In the genomic region with DNA sequence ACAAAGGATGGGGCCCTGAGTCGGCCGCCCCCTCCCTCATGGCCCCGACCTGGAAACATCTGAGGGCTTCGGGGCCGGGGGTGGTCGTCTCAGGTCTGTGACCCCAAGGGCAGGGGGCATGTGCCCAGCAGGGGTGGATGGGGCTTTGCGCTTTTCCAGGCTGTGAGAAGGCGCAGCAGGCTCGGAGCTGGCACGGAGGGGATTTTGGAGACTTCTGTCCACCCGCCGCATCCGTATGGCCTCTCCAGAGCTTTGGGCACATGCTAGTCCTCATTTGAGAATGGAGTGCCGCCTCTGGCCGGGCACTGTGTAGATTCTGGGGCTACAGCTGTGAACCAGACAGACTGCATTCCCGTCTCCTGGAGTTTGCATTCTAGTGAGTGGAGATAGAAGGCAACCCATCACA, we compare ENCODE assay signal across 1 cellular context.
TF ChIP-seq lines count a peak whose summit lies in the region.

No MANE protein-coding gene starts in this region.

TF ChIP-seq in GM23338, 12 proteins besides CTCF, POLR2A, EP300 and RAD21 (continued from another document):
- TF ChIP-seq, protein P1, sequence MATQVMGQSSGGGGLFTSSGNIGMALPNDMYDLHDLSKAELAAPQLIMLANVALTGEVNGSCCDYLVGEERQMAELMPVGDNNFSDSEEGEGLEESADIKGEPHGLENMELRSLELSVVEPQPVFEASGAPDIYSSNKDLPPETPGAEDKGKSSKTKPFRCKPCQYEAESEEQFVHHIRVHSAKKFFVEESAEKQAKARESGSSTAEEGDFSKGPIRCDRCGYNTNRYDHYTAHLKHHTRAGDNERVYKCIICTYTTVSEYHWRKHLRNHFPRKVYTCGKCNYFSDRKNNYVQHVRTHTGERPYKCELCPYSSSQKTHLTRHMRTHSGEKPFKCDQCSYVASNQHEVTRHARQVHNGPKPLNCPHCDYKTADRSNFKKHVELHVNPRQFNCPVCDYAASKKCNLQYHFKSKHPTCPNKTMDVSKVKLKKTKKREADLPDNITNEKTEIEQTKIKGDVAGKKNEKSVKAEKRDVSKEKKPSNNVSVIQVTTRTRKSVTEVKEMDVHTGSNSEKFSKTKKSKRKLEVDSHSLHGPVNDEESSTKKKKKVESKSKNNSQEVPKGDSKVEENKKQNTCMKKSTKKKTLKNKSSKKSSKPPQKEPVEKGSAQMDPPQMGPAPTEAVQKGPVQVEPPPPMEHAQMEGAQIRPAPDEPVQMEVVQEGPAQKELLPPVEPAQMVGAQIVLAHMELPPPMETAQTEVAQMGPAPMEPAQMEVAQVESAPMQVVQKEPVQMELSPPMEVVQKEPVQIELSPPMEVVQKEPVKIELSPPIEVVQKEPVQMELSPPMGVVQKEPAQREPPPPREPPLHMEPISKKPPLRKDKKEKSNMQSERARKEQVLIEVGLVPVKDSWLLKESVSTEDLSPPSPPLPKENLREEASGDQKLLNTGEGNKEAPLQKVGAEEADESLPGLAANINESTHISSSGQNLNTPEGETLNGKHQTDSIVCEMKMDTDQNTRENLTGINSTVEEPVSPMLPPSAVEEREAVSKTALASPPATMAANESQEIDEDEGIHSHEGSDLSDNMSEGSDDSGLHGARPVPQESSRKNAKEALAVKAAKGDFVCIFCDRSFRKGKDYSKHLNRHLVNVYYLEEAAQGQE (IDR thresholded peaks at IDR 0.05; ENCODE audit: unreplicated experiment): no peak
- no peak for TF ChIP-seq NANOG (IDR thresholded peaks at IDR 0.05; ENCODE audit: borderline replicate concordance)
- TF ChIP-seq, protein P2, sequence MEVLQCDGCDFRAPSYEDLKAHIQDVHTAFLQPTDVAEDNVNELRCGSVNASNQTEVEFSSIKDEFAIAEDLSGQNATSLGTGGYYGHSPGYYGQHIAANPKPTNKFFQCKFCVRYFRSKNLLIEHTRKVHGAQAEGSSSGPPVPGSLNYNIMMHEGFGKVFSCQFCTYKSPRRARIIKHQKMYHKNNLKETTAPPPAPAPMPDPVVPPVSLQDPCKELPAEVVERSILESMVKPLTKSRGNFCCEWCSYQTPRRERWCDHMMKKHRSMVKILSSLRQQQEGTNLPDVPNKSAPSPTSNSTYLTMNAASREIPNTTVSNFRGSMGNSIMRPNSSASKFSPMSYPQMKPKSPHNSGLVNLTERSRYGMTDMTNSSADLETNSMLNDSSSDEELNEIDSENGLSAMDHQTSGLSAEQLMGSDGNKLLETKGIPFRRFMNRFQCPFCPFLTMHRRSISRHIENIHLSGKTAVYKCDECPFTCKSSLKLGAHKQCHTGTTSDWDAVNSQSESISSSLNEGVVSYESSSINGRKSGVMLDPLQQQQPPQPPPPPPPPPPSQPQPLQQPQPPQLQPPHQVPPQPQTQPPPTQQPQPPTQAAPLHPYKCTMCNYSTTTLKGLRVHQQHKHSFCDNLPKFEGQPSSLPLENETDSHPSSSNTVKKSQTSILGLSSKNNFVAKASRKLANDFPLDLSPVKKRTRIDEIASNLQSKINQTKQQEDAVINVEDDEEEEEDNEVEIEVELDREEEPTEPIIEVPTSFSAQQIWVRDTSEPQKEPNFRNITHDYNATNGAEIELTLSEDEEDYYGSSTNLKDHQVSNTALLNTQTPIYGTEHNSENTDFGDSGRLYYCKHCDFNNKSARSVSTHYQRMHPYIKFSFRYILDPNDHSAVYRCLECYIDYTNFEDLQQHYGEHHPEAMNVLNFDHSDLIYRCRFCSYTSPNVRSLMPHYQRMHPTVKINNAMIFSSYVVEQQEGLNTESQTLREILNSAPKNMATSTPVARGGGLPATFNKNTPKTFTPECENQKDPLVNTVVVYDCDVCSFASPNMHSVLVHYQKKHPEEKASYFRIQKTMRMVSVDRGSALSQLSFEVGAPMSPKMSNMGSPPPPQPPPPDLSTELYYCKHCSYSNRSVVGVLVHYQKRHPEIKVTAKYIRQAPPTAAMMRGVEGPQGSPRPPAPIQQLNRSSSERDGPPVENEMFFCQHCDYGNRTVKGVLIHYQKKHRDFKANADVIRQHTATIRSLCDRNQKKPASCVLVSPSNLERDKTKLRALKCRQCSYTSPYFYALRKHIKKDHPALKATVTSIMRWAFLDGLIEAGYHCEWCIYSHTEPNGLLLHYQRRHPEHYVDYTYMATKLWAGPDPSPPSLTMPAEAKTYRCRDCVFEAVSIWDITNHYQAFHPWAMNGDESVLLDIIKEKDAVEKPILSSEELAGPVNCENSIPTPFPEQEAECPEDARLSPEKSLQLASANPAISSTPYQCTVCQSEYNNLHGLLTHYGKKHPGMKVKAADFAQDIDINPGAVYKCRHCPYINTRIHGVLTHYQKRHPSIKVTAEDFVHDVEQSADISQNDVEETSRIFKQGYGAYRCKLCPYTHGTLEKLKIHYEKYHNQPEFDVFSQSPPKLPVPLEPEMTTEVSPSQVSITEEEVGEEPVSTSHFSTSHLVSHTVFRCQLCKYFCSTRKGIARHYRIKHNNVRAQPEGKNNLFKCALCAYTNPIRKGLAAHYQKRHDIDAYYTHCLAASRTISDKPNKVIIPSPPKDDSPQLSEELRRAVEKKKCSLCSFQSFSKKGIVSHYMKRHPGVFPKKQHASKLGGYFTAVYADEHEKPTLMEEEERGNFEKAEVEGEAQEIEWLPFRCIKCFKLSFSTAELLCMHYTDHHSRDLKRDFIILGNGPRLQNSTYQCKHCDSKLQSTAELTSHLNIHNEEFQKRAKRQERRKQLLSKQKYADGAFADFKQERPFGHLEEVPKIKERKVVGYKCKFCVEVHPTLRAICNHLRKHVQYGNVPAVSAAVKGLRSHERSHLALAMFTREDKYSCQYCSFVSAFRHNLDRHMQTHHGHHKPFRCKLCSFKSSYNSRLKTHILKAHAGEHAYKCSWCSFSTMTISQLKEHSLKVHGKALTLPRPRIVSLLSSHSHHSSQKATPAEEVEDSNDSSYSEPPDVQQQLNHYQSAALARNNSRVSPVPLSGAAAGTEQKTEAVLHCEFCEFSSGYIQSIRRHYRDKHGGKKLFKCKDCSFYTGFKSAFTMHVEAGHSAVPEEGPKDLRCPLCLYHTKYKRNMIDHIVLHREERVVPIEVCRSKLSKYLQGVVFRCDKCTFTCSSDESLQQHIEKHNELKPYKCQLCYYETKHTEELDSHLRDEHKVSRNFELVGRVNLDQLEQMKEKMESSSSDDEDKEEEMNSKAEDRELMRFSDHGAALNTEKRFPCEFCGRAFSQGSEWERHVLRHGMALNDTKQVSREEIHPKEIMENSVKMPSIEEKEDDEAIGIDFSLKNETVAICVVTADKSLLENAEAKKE (CRISPR knock-in tag; IDR thresholded peaks at IDR 0.05): no peak
- TF ChIP-seq EZH2 (IDR thresholded peaks at IDR 0.05; ENCODE audit: low read depth, unreplicated experiment): no peak
- TF ChIP-seq STAT1 (IDR thresholded peaks at IDR 0.05; ENCODE audit: unreplicated experiment): no peak
TF ChIP-seq in GM23338: peak in this region for 0.
